Comparison of ENCODE assay signal across 8 cellular contexts in the genomic region with DNA sequence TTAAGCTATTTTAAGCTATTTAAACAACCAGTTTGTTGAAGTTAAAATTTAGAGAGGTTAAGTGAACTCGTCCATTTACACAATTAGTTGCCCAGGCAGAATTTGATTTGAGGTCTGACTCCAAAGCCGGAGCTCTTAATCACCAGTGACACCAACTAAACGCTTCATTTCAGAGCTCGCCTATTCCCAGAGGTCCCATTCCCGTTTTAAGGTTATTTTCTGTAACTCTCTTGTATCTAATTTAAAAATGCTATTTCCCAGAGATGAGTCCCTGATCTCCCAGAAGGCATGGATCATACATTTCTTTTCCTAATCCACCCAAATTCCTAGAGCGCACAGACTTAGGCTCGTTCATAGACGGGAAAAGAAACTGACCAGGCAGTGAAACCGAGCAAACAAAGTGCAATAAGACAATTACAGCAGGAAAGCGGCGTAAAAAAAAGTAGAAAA. TPM values are rescaled to one million over a fixed set of nuclear protein-coding genes. Genes with fewer than 3 reads are reported as not detected.
DNase-seq lines count a peak whose midpoint lies in the region; ATAC-seq and TF ChIP-seq lines count a peak whose summit lies in the region.

No MANE protein-coding gene starts in this region.

- ATAC-seq in mucosa of descending colon (peak; percentile 0), HG02642 (IDR thresholded peaks at IDR 0.05; ENCODE audit: poor library complexity, unreplicated experiment) (no peak), HG02763 (IDR thresholded peaks at IDR 0.05; ENCODE audit: unreplicated experiment) (no peak)

- peak overlapping the region; percentile 68 to 93 for H3K9ac ChIP-seq in colonic mucosa (ENCODE audit: low read depth in 2 of 2, low read length in 2 of 2)

- no peaks in the 10 kb centered on the region for H3K36me3 ChIP-seq in ACC112 (ENCODE audit: insufficient read depth, low read length)
- H3K36me3 ChIP-seq in colonic mucosa, result no peaks in the 10 kb centered on the region
- H3K36me3 ChIP-seq in mucosa of descending colon (ENCODE audit: low read depth), result no peaks in the 10 kb centered on the region

- H2AFZ ChIP-seq in ACC112 (ENCODE audit: low read length, unreplicated experiment), result peak overlapping the region; percentile 49

- H3K27ac ChIP-seq in ACC112 (ENCODE audit: low read depth, low read length) (0 out of 2 replicates have a peak overlapping the region, but pooled peaks have one; percentile 48), colonic mucosa (peak overlapping the region; percentile 93)

- no peaks in the 10 kb centered on the region for H3K79me2 ChIP-seq in ACC112 (ENCODE audit: control insufficient read depth, insufficient read depth, low read length, unreplicated experiment)

- H3K27me3 ChIP-seq in ACC112 (ENCODE audit: insufficient read depth, low read length) (peaks cover 4% of the 10 kb centered on the region; the same call in 1 of the 2 replicates), colonic mucosa (no peaks in the 10 kb centered on the region)

- DNase-seq in KG1 (lab: John Stamatoyannopoulos, UW) (peak; percentile 28), colonic mucosa (no peak), mucosa of descending colon (no peak), 8988T (no peak), COLO668 (lab: John Stamatoyannopoulos, UW; ENCODE audit: unreplicated experiment) (no peak)

- H3K4me3 ChIP-seq in ACC112 (ENCODE audit: low read depth, low read length) (peak overlapping the region; percentile 81), colonic mucosa (peak overlapping the region; percentile 67), mucosa of descending colon (peak overlapping the region; percentile 75)

- no peaks in the 10 kb centered on the region for H3K9me3 ChIP-seq in colonic mucosa
- H3K9me3 ChIP-seq in mucosa of descending colon, result no peaks in the 10 kb centered on the region

- TF ChIP-seq CTCF in colonic mucosa (IDR thresholded peaks at IDR 0.05) (no peak), mucosa of descending colon (IDR thresholded peaks at IDR 0.05) (no peak)

- H3K4me1 ChIP-seq in ACC112 (ENCODE audit: control insufficient read depth, insufficient read depth, low read length, unreplicated experiment) (no peaks in the 10 kb centered on the region), colonic mucosa (no peaks in the 10 kb centered on the region), mucosa of descending colon (ENCODE audit: low read depth) (peaks cover 30% of the 10 kb centered on the region)

- intact Hi-C loops in colonic mucosa (cut with DNase I), result no loop called here
- intact Hi-C loops in mucosa of descending colon (cut with DNase I, micrococcal nuclease), result no loop called here

RNA-seq across cellular contexts. Expression of gene MCTP2, which starts 0.9 kb away (rescaled TPM):
- 10 to 100 TPM; 56.4 to 88.3 TPM for total RNA-seq in colonic mucosa
- total RNA-seq in mucosa of descending colon, result 10 to 100 TPM; 41.9 to 89.3 (median 83.7) TPM
